14 cellular contexts compared by ENCODE assay signal in the genomic region with DNA sequence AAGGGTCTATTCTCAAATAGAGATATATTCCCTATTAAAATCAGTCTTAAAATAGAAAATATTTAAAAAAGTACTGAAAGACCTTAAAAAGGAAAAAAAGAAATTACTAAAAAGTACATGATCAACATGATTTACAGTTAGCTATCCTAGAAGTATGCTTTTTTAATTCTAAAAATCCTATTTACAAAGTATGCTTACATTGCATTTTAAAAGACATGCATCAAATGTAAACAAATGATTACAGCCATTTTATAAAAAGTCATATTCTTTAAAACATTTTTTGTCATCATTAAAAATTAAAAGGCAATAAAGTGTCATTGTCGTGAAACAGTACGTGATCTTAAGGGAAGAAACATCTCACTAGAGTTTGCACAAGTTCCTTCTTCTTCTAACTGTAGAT. TPM values are rescaled to one million over a fixed set of nuclear protein-coding genes. Genes with fewer than 3 reads are reported as not detected.
DNase-seq lines count a peak whose midpoint lies in the region; ATAC-seq, FAIRE-seq and TF ChIP-seq lines count a peak whose summit lies in the region.
"Had no signal": no experiment of that assay in that cellular context is flagged by ENCODE, and none has a peak within 500 bp of the region (broad histone marks: within the 10 kb centered on the region; RNA-seq: fewer than 3 reads in every experiment).

No MANE protein-coding gene starts in this region.

- no peak overlapping the region for H3K27ac ChIP-seq in HepG2 (ENCODE audit: extremely low read length, insufficient read depth, low read length)
- H3K27ac ChIP-seq in right lobe of liver: no peak overlapping the region
- peak overlapping the region; percentile 33; the same call in 1 of the 2 replicates for H3K27ac ChIP-seq in VCaP
- no peak overlapping the region for H3K27ac ChIP-seq in spleen
- H3K27ac ChIP-seq: C4-2B had no signal

- TF ChIP-seq POLR2A in HepG2 (IDR thresholded peaks at IDR 0.05; ENCODE audit: insufficient read depth in 1 of 2, low read depth in 2 of 2, low read length in 2 of 2) (no peak), right lobe of liver (IDR thresholded peaks at IDR 0.05) (no peak), spleen (IDR thresholded peaks at IDR 0.05) (no peak)

- H3K9ac ChIP-seq in HepG2 (ENCODE audit: insufficient read depth, low read depth, low read length): no peak overlapping the region

- TF ChIP-seq EP300 in HepG2 (IDR thresholded peaks at IDR 0.05; ENCODE audit: low read depth in 2 of 2, low read length in 2 of 2) (no peak), HepG2 (CRISPR knock-in tag; IDR thresholded peaks at IDR 0.05; ENCODE audit: borderline replicate concordance) (no peak)

- no peak overlapping the region for H3K4me3 ChIP-seq in HepG2 (replicated peaks in 1 of 3; ENCODE audit: insufficient read depth in 1 of 3, low read depth in 2 of 3, low read length in 3 of 3)
- no peak overlapping the region for H3K4me3 ChIP-seq in right lobe of liver
- H3K4me3 ChIP-seq in spleen: no peak overlapping the region
- H3K4me3 ChIP-seq: HAP-1 had no signal

- ATAC-seq in HepG2: no peak
- ATAC-seq in right lobe of liver: no peak
- ATAC-seq in GM21381 (IDR thresholded peaks at IDR 0.05; ENCODE audit: unreplicated experiment): no peak

- no peaks in the 10 kb centered on the region for H3K9me3 ChIP-seq in HepG2 (ENCODE audit: low read length)
- H3K9me3 ChIP-seq in right lobe of liver: no peaks in the 10 kb centered on the region
- no peaks in the 10 kb centered on the region for H3K9me3 ChIP-seq in spleen
- H3K9me3 ChIP-seq: BE2C, HAP-1 had no signal

- POLR2A ChIA-PET in HepG2 (lab: Yijun Ruan, JAX): no interaction called here

- no TSS peak for BruUV-seq in HepG2 (replicated peaks; lab: Mats Ljungman, UMichigan)

- FAIRE-seq in HepG2 (lab: Jason Lieb, UNC) (no peak), frontal cortex (lab: Jason Lieb, UNC) (peak; percentile 6)
- FAIRE-seq: GM12891, H1 had no signal

- no peak for TF ChIP-seq RAD21 in HepG2 (CRISPR knock-in tag; IDR thresholded peaks at IDR 0.05)

- in situ Hi-C loops in HepG2 (cut with HindIII; ENCODE audit: extremely low pct_ligation_motif_present, low pct_unique_long_range_greater_than_20kb): no loop called here

- intact Hi-C loops in HepG2 (cut with micrococcal nuclease; ENCODE audit: unreplicated experiment) (no loop called here), right lobe of liver (cut with DNase I) (no loop called here), spleen (cut with DNase I; ENCODE audit: low total_unique reads) (no loop called here)

- H3K27me3 ChIP-seq in HepG2 (ENCODE audit: control insufficient read depth in 1 of 2, insufficient read depth in 2 of 2, low read length in 2 of 2): no peaks in the 10 kb centered on the region
- H3K27me3 ChIP-seq in right lobe of liver: no peaks in the 10 kb centered on the region
- H3K27me3 ChIP-seq in spleen (replicated peaks in 1 of 7): no peaks in the 10 kb centered on the region
- H3K27me3 ChIP-seq: BE2C had no signal

- CTCF ChIA-PET in HepG2 (lab: Yijun Ruan, JAX; ENCODE audit: low intra/inter-chr PET ratio, low total read pairs): no interaction called here

- DNase-seq in HepG2 (ENCODE audit: low spot score) (no peak), right lobe of liver (no peak), frontal cortex (ENCODE audit: low spot score in 2 of 2) (no peak), spleen (no peak), NCI-H82 (lab: John Stamatoyannopoulos, UW) (no peak)
- DNase-seq: BE2C; CD4-positive, alpha-beta memory T cell; DMS79 had no signal

- H3K4me2 ChIP-seq in HepG2 (ENCODE audit: low read depth, low read length): no peak overlapping the region

- 94% methylated on average over 2 of the region's 2 CpGs for WGBS in HepG2 (ENCODE audit: low lambda C conversion rate)
- WGBS in right lobe of liver (ENCODE audit: insufficient coverage, low coverage, low lambda C conversion rate, missing lambda C conversion rate): 75% methylated on average over 2 of the region's 2 CpGs
- WGBS in spleen, 5 donors: 54 to 83% (median 64%) methylated on average over 2 of the region's 2 CpGs

- no peaks in the 10 kb centered on the region for H4K20me1 ChIP-seq in HepG2 (ENCODE audit: insufficient read depth, low read length)

- peaks cover 6% of the 10 kb centered on the region for H3K79me2 ChIP-seq in HepG2 (ENCODE audit: insufficient read depth, low read length)

- H3K4me1 ChIP-seq in HepG2 (ENCODE audit: insufficient read depth, low read length): peaks cover 50% of the 10 kb centered on the region
- H3K4me1 ChIP-seq in right lobe of liver: peaks cover 0 to 51% (median 16%) of the 10 kb centered on the region in 4 donors
- H3K4me1 ChIP-seq in spleen: peaks cover 0 to 44% (median 16%) of the 10 kb centered on the region in 6 donors
- H3K4me1 ChIP-seq: BE2C, HAP-1 had no signal

- H2AFZ ChIP-seq in HepG2 (ENCODE audit: low read length): no peak overlapping the region

- TF ChIP-seq CTCF in HepG2 (CRISPR knock-in tag; IDR thresholded peaks at IDR 0.05): no peak
- no peak for TF ChIP-seq CTCF in right lobe of liver (IDR thresholded peaks at IDR 0.05)
- no peak for TF ChIP-seq CTCF in VCaP (conservative IDR thresholded peaks at IDR 0.05)
- no peak for TF ChIP-seq CTCF in spleen (IDR thresholded peaks at IDR 0.05 in 8 of 11, conservative IDR thresholded peaks at IDR 0.05 in 3 of 11)

- H3K36me3 ChIP-seq in HepG2 (replicated peaks in 1 of 2; ENCODE audit: control insufficient read depth in 1 of 2, insufficient read depth in 2 of 2, low read length in 2 of 2) (peaks cover 9 to 35% of the 10 kb centered on the region in 2 experiments; a peak in 4 of 5 replicates), right lobe of liver (peaks cover 3 to 34% (median 8%) of the 10 kb centered on the region in 4 donors), spleen (peaks cover 9 to 100% (median 63%) of the 10 kb centered on the region in 6 donors)
- H3K36me3 ChIP-seq: BE2C had no signal

TF ChIP-seq in HepG2, 621 proteins besides CTCF, POLR2A, EP300 and RAD21:
- TF ChIP-seq MAFK (conservative IDR thresholded peaks at IDR 0.05 in 1 of 2, IDR thresholded peaks at IDR 0.05 in 1 of 2; ENCODE audit: low read length in 2 of 2) (peak; percentile 40 to 66), MAFF (IDR thresholded peaks at IDR 0.05; ENCODE audit: low read depth, low read length) (peak; percentile 21; the same call in 1 of the 2 replicates), CREB1 (IDR thresholded peaks at IDR 0.05) (no peak), CREB1 (CRISPR knock-in tag; IDR thresholded peaks at IDR 0.05) (no peak)
TF ChIP-seq in HepG2: peak in this region for 2.

RNA-seq across cellular contexts. Expression of a gene that starts 7.9 kb away (rescaled TPM):
- total RNA-seq in HepG2 (2016; rRNA removed; fragmentation: Illumina TruSeq; extraction: Trizol) (19.4 and 23.0 TPM in 2 replicates), right lobe of liver (1 to 10 TPM; 4.7 to 8.0 (median 6.7) TPM), frontal cortex (27.7 TPM), spleen (10 to 100 TPM; 16.2 to 28.4 (median 21.1) TPM)
- total RNA-seq in HepG2 (2016; cell fraction: cytosol; rRNA removed; fragmentation: Illumina TruSeq; extraction: Trizol; ENCODE audit: low read depth): 3.1 and 4.1 TPM in 2 replicates
- total RNA-seq in HepG2 (2016; cell fraction: insoluble cytoplasmic fraction; rRNA removed; fragmentation: Illumina TruSeq; extraction: Trizol): 17.6 and 28.5 TPM in 2 replicates
- total RNA-seq in HepG2 (2016; cell fraction: membrane; rRNA removed; fragmentation: Illumina TruSeq; extraction: Trizol): 12.6 and 13.8 TPM in 2 replicates
- total RNA-seq in HepG2 (2016; cell fraction: nucleus; rRNA removed; fragmentation: Illumina TruSeq; extraction: Trizol): 11.1 and 11.5 TPM in 2 replicates
- polyA plus RNA-seq in HepG2 (2011; rRNA removed) (25.8 and 27.4 TPM in 2 replicates), spleen (10 to 100 TPM; 19.6 to 29.7 (median 24.8) TPM)
- polyA plus RNA-seq in HepG2 (2011; cell fraction: cytosol; rRNA removed): 13.2 and 20.6 TPM in 2 replicates
- polyA plus RNA-seq in HepG2 (2011; cell fraction: nucleus; rRNA removed): 27.9 and 30.9 TPM in 2 replicates
- 19.6 and 23.2 TPM in 2 replicates for polyA plus RNA-seq in HepG2 (2012)
- polyA plus RNA-seq in HepG2 (2016; cell fraction: cytosol; fragmentation: Illumina TruSeq; extraction: Trizol; ENCODE audit: low read depth): 5.2 and 6.2 TPM in 2 replicates
- polyA plus RNA-seq in HepG2 (2016; cell fraction: insoluble cytoplasmic fraction; fragmentation: Illumina TruSeq; extraction: Trizol; ENCODE audit: low read depth): 34.5 and 38.9 TPM in 2 replicates
- polyA plus RNA-seq in HepG2 (2016; cell fraction: membrane; fragmentation: Illumina TruSeq; extraction: Trizol; ENCODE audit: low read depth): 11.3 and 11.5 TPM in 2 replicates
- polyA plus RNA-seq in HepG2 (2016; cell fraction: nucleus; fragmentation: Illumina TruSeq; extraction: Trizol; ENCODE audit: insufficient read depth, low read depth): 23.9 and 25.0 TPM in 2 replicates
- polyA minus RNA-seq in HepG2 (2011; rRNA and poly(A)+ RNA removed; ENCODE audit: low replicate concordance): 8.4 and 10.7 TPM in 2 replicates
- polyA minus RNA-seq in HepG2 (2011; cell fraction: cytosol; rRNA and poly(A)+ RNA removed): 8.9 and 9.1 TPM in 2 replicates
- 16.0 and 16.9 TPM in 2 replicates for polyA minus RNA-seq in HepG2 (2011; cell fraction: nucleus; rRNA and poly(A)+ RNA removed)

RNA-seq across cellular contexts. Expression of a gene that starts 9.1 kb away (rescaled TPM):
- total RNA-seq in HepG2 (2016; rRNA removed; fragmentation: Illumina TruSeq; extraction: Trizol) (14.1 and 20.0 TPM in 2 replicates), right lobe of liver (10 to 100 TPM in 2 of 6 experiments, 1 to 10 TPM in 4; 7.3 to 14.1 (median 9.1) TPM), frontal cortex (35.5 TPM), spleen (10 to 100 TPM; 27.4 to 45.1 (median 38.1) TPM)
- total RNA-seq in HepG2 (2016; cell fraction: cytosol; rRNA removed; fragmentation: Illumina TruSeq; extraction: Trizol; ENCODE audit: low read depth): 4.5 and 4.9 TPM in 2 replicates
- 13.6 and 16.8 TPM in 2 replicates for total RNA-seq in HepG2 (2016; cell fraction: insoluble cytoplasmic fraction; rRNA removed; fragmentation: Illumina TruSeq; extraction: Trizol)
- total RNA-seq in HepG2 (2016; cell fraction: membrane; rRNA removed; fragmentation: Illumina TruSeq; extraction: Trizol): 11.2 and 12.0 TPM in 2 replicates
- total RNA-seq in HepG2 (2016; cell fraction: nucleus; rRNA removed; fragmentation: Illumina TruSeq; extraction: Trizol): 10.9 and 11.5 TPM in 2 replicates
- polyA plus RNA-seq in HepG2 (2011; rRNA removed) (3.7 and 3.8 TPM in 2 replicates), spleen (10 to 100 TPM; 10.5 to 14.4 (median 11.0) TPM)
- polyA plus RNA-seq in HepG2 (2011; cell fraction: cytosol; rRNA removed): 2.7 TPM in 2 replicates
- polyA plus RNA-seq in HepG2 (2011; cell fraction: nucleus; rRNA removed): 2.7 and 3.0 TPM in 2 replicates
- polyA plus RNA-seq in HepG2 (2012): 5.5 and 6.6 TPM in 2 replicates
- 0.95 and 1.2 TPM in 2 replicates for polyA plus RNA-seq in HepG2 (2016; cell fraction: cytosol; fragmentation: Illumina TruSeq; extraction: Trizol; ENCODE audit: low read depth)
- polyA plus RNA-seq in HepG2 (2016; cell fraction: insoluble cytoplasmic fraction; fragmentation: Illumina TruSeq; extraction: Trizol; ENCODE audit: low read depth): 14.1 and 14.9 TPM in 2 replicates
- polyA plus RNA-seq in HepG2 (2016; cell fraction: membrane; fragmentation: Illumina TruSeq; extraction: Trizol; ENCODE audit: low read depth): 3.2 and 3.8 TPM in 2 replicates
- polyA plus RNA-seq in HepG2 (2016; cell fraction: nucleus; fragmentation: Illumina TruSeq; extraction: Trizol; ENCODE audit: insufficient read depth, low read depth): 9.1 and 9.7 TPM in 2 replicates
- 6.7 and 7.6 TPM in 2 replicates for polyA minus RNA-seq in HepG2 (2011; rRNA and poly(A)+ RNA removed; ENCODE audit: low replicate concordance)
- polyA minus RNA-seq in HepG2 (2011; cell fraction: cytosol; rRNA and poly(A)+ RNA removed): 6.9 and 7.7 TPM in 2 replicates
- 18.7 and 23.1 TPM in 2 replicates for polyA minus RNA-seq in HepG2 (2011; cell fraction: nucleus; rRNA and poly(A)+ RNA removed)
